Comparison of ENCODE assay signal across 8 cellular contexts in genomic region chr19:58409010-58409790, GRCh38. TPM values are rescaled to one million over a fixed set of nuclear protein-coding genes. Genes with fewer than 3 reads are reported as not detected.
DNase-seq lines count a peak whose midpoint lies in the region; ATAC-seq and TF ChIP-seq lines count a peak whose summit lies in the region.

No MANE protein-coding gene starts in this region.

- H2AFZ ChIP-seq in GM23248 = peak overlapping the region; percentile 84

- no peaks in the 10 kb centered on the region for H3K9me2 ChIP-seq in GM23248 (ENCODE audit: insufficient read depth)

- intact Hi-C loops in right cardiac atrium (cut with DNase I) = no loop called here
- intact Hi-C loops in sigmoid colon (cut with DNase I) = loop anchor here (2.0 kb wide), 2 partner anchors 22 to 30 kb away; partner anchors contain the start of gene RPS5

- peak overlapping the region; percentile 93 for H3K4me2 ChIP-seq in GM23248 (ENCODE audit: unreplicated experiment)

- H3K27me3 ChIP-seq in GM23248 (replicated peaks; ENCODE audit: insufficient read depth) (no peaks in the 10 kb centered on the region), right cardiac atrium (ENCODE audit: control insufficient read depth, insufficient read depth) (no peaks in the 10 kb centered on the region), sigmoid colon (no peaks in the 10 kb centered on the region)

- no peaks in the 10 kb centered on the region for H3F3A ChIP-seq in GM23248 (ENCODE audit: insufficient read depth)

- H3K36me3 Mint-ChIP-seq in activated naive CD4-positive, alpha-beta T cell treated with anti-CD3 and anti-CD28 coated beads, Interleukin-2, amount 50 U/mL, for 72 hours = peaks cover 6 to 15% of the 10 kb centered on the region in 2 donors

- H3K9ac ChIP-seq in GM23248 = peak overlapping the region; percentile 92

- 2 to 3% methylated on average over 34 of the region's 34 CpGs for WGBS in GM23248 (ENCODE audit: low coverage in 1 of 2, low lambda C conversion rate in 2 of 2, missing lambda C conversion rate in 2 of 2), 2 experiments
- 3% methylated on average over 34 of the region's 34 CpGs for WGBS in right cardiac atrium
- 3 to 5% methylated on average over 34 of the region's 34 CpGs for whole genome bisulfite sequencing in sigmoid colon, 2 donors

- in situ Hi-C loops in GM23248 (cut with MboI) = no loop called here

- peak overlapping the region; percentile 91 for H3K4me3 ChIP-seq in GM23248
- peak overlapping the region; percentile 68 for H3K4me3 ChIP-seq in right cardiac atrium (ENCODE audit: low read length)
- peak overlapping the region; percentile 65 to 93 (median 84) for H3K4me3 ChIP-seq in sigmoid colon

- ATAC-seq in activated naive CD4-positive, alpha-beta T cell treated with anti-CD3 and anti-CD28 coated beads, Interleukin-2, amount 50 U/mL, for 72 hours = peak in 1 of 2 donors; percentile 23
- ATAC-seq in right cardiac atrium = peak; percentile 35 to 41

- H3K79me2 ChIP-seq in GM23248 (ENCODE audit: insufficient read depth) = peaks cover 69% of the 10 kb centered on the region

- H3K9me3 ChIP-seq in GM23248 (ENCODE audit: low read depth) = no peaks in the 10 kb centered on the region
- no peaks in the 10 kb centered on the region for H3K9me3 ChIP-seq in right cardiac atrium (ENCODE audit: control insufficient read depth, low read length)
- H3K9me3 ChIP-seq in sigmoid colon = no peaks in the 10 kb centered on the region

- peak overlapping the region; percentile 59 for H3K27ac ChIP-seq in GM23248
- peak overlapping the region; percentile 63 for H3K27ac ChIP-seq in right cardiac atrium (ENCODE audit: low read length)
- H3K27ac ChIP-seq in sigmoid colon = peak overlapping the region; percentile 87 to 91 (median 91)

- H3K36me3 ChIP-seq in GM23248 (ENCODE audit: low read depth) (no peaks in the 10 kb centered on the region), sigmoid colon (no peaks in the 10 kb centered on the region)

- TF ChIP-seq EP300 in sigmoid colon (IDR thresholded peaks at IDR 0.05) = no peak

- peak overlapping the region; percentile 83 to 92 for H3K27ac Mint-ChIP-seq in activated naive CD4-positive, alpha-beta T cell treated with anti-CD3 and anti-CD28 coated beads, Interleukin-2, amount 50 U/mL, for 72 hours

- TF ChIP-seq CTCF in sigmoid colon (IDR thresholded peaks at IDR 0.05) = no peak

- H3K4me1 ChIP-seq in GM23248 (ENCODE audit: insufficient read depth) = 0 out of 2 replicates have a peak, but pooled peaks cover 11% of the 10 kb centered on the region
- peaks cover 14% of the 10 kb centered on the region for H3K4me1 ChIP-seq in right cardiac atrium (ENCODE audit: control insufficient read depth, insufficient read depth, low read length)
- H3K4me1 ChIP-seq in sigmoid colon = peaks cover 0 to 26% (median 21%) of the 10 kb centered on the region in 4 donors

- TF ChIP-seq POLR2A in sigmoid colon (IDR thresholded peaks at IDR 0.05) = no peak

- no peaks in the 10 kb centered on the region for H3K9me3 Mint-ChIP-seq in activated naive CD4-positive, alpha-beta T cell treated with anti-CD3 and anti-CD28 coated beads, Interleukin-2, amount 50 U/mL, for 72 hours

- peak; percentile 9 for DNase-seq in DMS79 (lab: John Stamatoyannopoulos, UW)
- peak; percentile 67 for DNase-seq in GM23248
- peak; percentile 26 for DNase-seq in NCI-H1694 treated with DMSO at 0.1 percent for 48 hours (lab: John Stamatoyannopoulos, UW)
- DNase-seq in activated naive CD4-positive, alpha-beta T cell treated with anti-CD3 and anti-CD28 coated beads, Interleukin-2, amount 50 U/mL, for 72 hours (ENCODE audit: low spot score in 2 of 2) = peak in 1 of 2 donors; percentile 46
- peak in 2 of 3 donors; percentile 42 to 73 for DNase-seq in right cardiac atrium
- peak; percentile 68 for DNase-seq in sigmoid colon
- DNase-seq in HuH-7 (ENCODE audit: low spot score) = no peak
- DNase-seq in activated CD4-positive, CD25-positive, alpha-beta regulatory T cell (lab: John Stamatoyannopoulos, UW) = no peak

- no peaks in the 10 kb centered on the region for H4K20me1 ChIP-seq in GM23248 (ENCODE audit: insufficient read depth)

RNA-seq across cellular contexts. Expression of gene ZNF584, which starts 0.8 kb away (rescaled TPM):
- total RNA-seq in GM23248 (2014; rRNA removed; shearing (Covaris generic)) = 8.5 and 14.6 TPM in 2 replicates
- polyA plus RNA-seq in GM23248 (2016; fragmentation: Nextera tagmentation; extraction: Ambion mirVana) = 12.7 and 14.0 TPM in 2 replicates
- total RNA-seq in activated naive CD4-positive, alpha-beta T cell treated with anti-CD3 and anti-CD28 coated beads, Interleukin-2, amount 50 U/mL, for 72 hours = 10 to 100 TPM; 10.4 to 13.9 TPM
- 10 to 100 TPM; 19.2 to 22.6 (median 20.2) TPM for total RNA-seq in right cardiac atrium
- polyA plus RNA-seq in right cardiac atrium = 13.6 TPM
- total RNA-seq in sigmoid colon = 10 to 100 TPM in 2 of 4 donors, 1 to 10 TPM in 2; 8.2 to 21.4 (median 12.0) TPM
- polyA plus RNA-seq in sigmoid colon = 1 to 10 TPM; 3.0 to 7.3 (median 4.8) TPM

RNA-seq across cellular contexts. Expression of gene RNF225, which starts 13.7 kb away (rescaled TPM):
- not detected in 2 replicates for total RNA-seq in GM23248 (2014; rRNA removed; shearing (Covaris generic))
- polyA plus RNA-seq in GM23248 (2016; fragmentation: Nextera tagmentation; extraction: Ambion mirVana) = not detected in 2 replicates
- under 1 TPM; 0.48 to 0.60 TPM for total RNA-seq in activated naive CD4-positive, alpha-beta T cell treated with anti-CD3 and anti-CD28 coated beads, Interleukin-2, amount 50 U/mL, for 72 hours
- total RNA-seq in right cardiac atrium = not detected
- not detected for polyA plus RNA-seq in right cardiac atrium
- not detected for total RNA-seq in sigmoid colon
- polyA plus RNA-seq in sigmoid colon = under 1 TPM in 1 of 3 donors, not detected in 2; 0.07 TPM

RNA-seq across cellular contexts. Expression of gene RPS5, which starts 22.1 kb away (rescaled TPM):
- 1,366 and 1,425 TPM in 2 replicates for total RNA-seq in GM23248 (2014; rRNA removed; shearing (Covaris generic))
- polyA plus RNA-seq in GM23248 (2016; fragmentation: Nextera tagmentation; extraction: Ambion mirVana) (561 and 565 TPM in 2 replicates), right cardiac atrium (566 TPM), sigmoid colon (1,000 to 10,000 TPM; 1,097 to 1,974 (median 1,406) TPM)
- total RNA-seq in activated naive CD4-positive, alpha-beta T cell treated with anti-CD3 and anti-CD28 coated beads, Interleukin-2, amount 50 U/mL, for 72 hours = 1,000 to 10,000 TPM; 1,454 to 1,511 TPM
- total RNA-seq in right cardiac atrium (100 to 1,000 TPM; 513 to 681 (median 600) TPM), sigmoid colon (1,000 to 10,000 TPM; 1,322 to 2,581 (median 2,411) TPM)

RNA-seq across cellular contexts. Expression of gene ZNF837, which starts 28.4 kb away (rescaled TPM):
- total RNA-seq in GM23248 (2014; rRNA removed; shearing (Covaris generic)) = 2.5 and 5.3 TPM in 2 replicates
- polyA plus RNA-seq in GM23248 (2016; fragmentation: Nextera tagmentation; extraction: Ambion mirVana) = 1.4 and 2.2 TPM in 2 replicates
- total RNA-seq in activated naive CD4-positive, alpha-beta T cell treated with anti-CD3 and anti-CD28 coated beads, Interleukin-2, amount 50 U/mL, for 72 hours = 1 to 10 TPM in 1 of 2 donors, under 1 TPM in 1; 0.48 to 2.1 TPM
- total RNA-seq in right cardiac atrium = under 1 TPM; 0.33 to 0.82 (median 0.55) TPM
- 0.52 TPM for polyA plus RNA-seq in right cardiac atrium
- 1 to 10 TPM in 3 of 4 donors, under 1 TPM in 1; 0.66 to 2.2 (median 1.5) TPM for total RNA-seq in sigmoid colon
- polyA plus RNA-seq in sigmoid colon = 1 to 10 TPM; 1.2 to 2.5 (median 1.8) TPM

RNA-seq across cellular contexts. Expression of gene ZNF132, which starts 30.8 kb away (rescaled TPM):
- total RNA-seq in GM23248 (2014; rRNA removed; shearing (Covaris generic)) = 6.1 and 6.7 TPM in 2 replicates
- polyA plus RNA-seq in GM23248 (2016; fragmentation: Nextera tagmentation; extraction: Ambion mirVana) (4.5 and 5.8 TPM in 2 replicates), right cardiac atrium (2.4 TPM), sigmoid colon (1 to 10 TPM in 1 of 3 donors, under 1 TPM in 1, not detected in 1; 0.60 to 1.7 TPM)
- total RNA-seq in activated naive CD4-positive, alpha-beta T cell treated with anti-CD3 and anti-CD28 coated beads, Interleukin-2, amount 50 U/mL, for 72 hours = 1 to 10 TPM; 3.1 to 3.4 TPM
- total RNA-seq in right cardiac atrium (1 to 10 TPM; 6.4 to 7.5 (median 6.8) TPM), sigmoid colon (10 to 100 TPM in 1 of 4 donors, 1 to 10 TPM in 3; 5.3 to 12.2 (median 6.4) TPM)

Comparison
In these comparisons a context has a peak if more than half of its experiments do, and no peak if none do; other contexts are left out.
1. DNase-seq: peak in DMS79 (single experiment), GM23248 (single experiment), NCI-H1694 treated with DMSO at 0.1 percent for 48 hours (single experiment), right cardiac atrium (2 of 3) and sigmoid colon (single experiment); none in HuH-7 (single experiment) and activated CD4-positive, CD25-positive, alpha-beta regulatory T cell (0 of 4).
2. Peak in every context shown above with its lines, with median percentiles within 50 percentile points of each other: H3K27ac ChIP-seq and H3K4me3 ChIP-seq.